Comparison of ENCODE assay signal across 27 cellular contexts in the genomic region with DNA sequence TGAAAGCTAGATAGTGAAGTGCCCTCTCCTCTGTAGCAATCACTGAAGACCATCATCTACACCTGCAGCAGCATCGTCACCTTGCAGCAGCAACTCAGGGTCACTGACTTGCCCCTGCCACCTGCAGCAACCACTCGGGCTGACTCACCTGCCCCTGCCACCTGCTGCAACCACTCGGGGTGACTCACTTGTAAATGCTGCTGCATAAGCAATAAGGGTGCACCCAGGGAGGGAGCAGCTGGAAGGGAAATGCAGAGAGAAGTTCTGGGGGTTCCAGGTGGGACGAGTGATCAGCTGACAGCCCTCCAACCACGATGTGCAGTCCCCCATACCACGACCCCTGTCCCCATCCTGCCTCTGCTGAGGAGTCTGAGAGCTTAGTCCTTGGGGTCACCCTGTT.
DNase-seq lines count a peak whose midpoint lies in the region; FAIRE-seq and TF ChIP-seq lines count a peak whose summit lies in the region.
"Had no signal": no experiment of that assay in that cellular context is flagged by ENCODE, and none has a peak within 500 bp of the region (broad histone marks: within the 10 kb centered on the region; RNA-seq: fewer than 3 reads in every experiment).

No MANE protein-coding gene starts in this region.

- H4K20me1 ChIP-seq in BLaER1 (no peaks in the 10 kb centered on the region), H9 (ENCODE audit: control insufficient read depth, insufficient read depth, insufficient read length) (no peaks in the 10 kb centered on the region)

- no peaks in the 10 kb centered on the region for H3K27me3 ChIP-seq in BLaER1
- H3K27me3 ChIP-seq in H9 (ENCODE audit: insufficient read depth, low read length) = no peaks in the 10 kb centered on the region

- no CpG with 5 or more reads among the region's 6 CpGs for WGBS in H9 (ENCODE audit: extremely low coverage, insufficient read length, low lambda C conversion rate)

- POLR2A ChIA-PET in RWPE1 (lab: Yijun Ruan, JAX; ENCODE audit: low non-redundant PET) = no interaction called here

- peaks cover 0 to 2% of the 10 kb centered on the region in 2 experiments; a peak in 1 of 5 replicates for H3K9me3 Mint-ChIP-seq in H9

- H2BK20ac ChIP-seq in H9 (ENCODE audit: low read depth, low read length, poor library complexity, severe bottlenecking) = no peak overlapping the region

- H3K4me1 ChIP-seq in BLaER1 (peaks cover 39% of the 10 kb centered on the region), H9 (ENCODE audit: insufficient read depth, low read length) (no peaks in the 10 kb centered on the region)
- H3K4me1 ChIP-seq: A549 had no signal

- no peak overlapping the region for H3K4me3 ChIP-seq in BLaER1
- H3K4me3 ChIP-seq: A549, PC-9, SK-N-MC had no signal

- no peak overlapping the region for H2AK5ac ChIP-seq in H9 (ENCODE audit: insufficient read length, low read length)

- no peaks in the 10 kb centered on the region for H3K79me1 ChIP-seq in H9 (ENCODE audit: insufficient read depth, low read depth, low read length, poor library complexity, severe bottlenecking)

- no peak overlapping the region for H2AFZ ChIP-seq in H9 (ENCODE audit: low read length)
- H2AFZ ChIP-seq: PC-9 had no signal

- no peaks in the 10 kb centered on the region for H3K36me3 ChIP-seq in BLaER1

- H3K23ac ChIP-seq in H9 (ENCODE audit: insufficient read length, low read depth, low read length) = no peak overlapping the region

- peaks cover 8% of the 10 kb centered on the region for H3K27me3 Mint-ChIP-seq in H9 (ENCODE audit: low read depth)

- no peaks in the 10 kb centered on the region for H3K79me2 ChIP-seq in H9 (ENCODE audit: insufficient read depth, low read length)

- no peak overlapping the region for H2BK12ac ChIP-seq in H9 (ENCODE audit: insufficient read length, low read depth, low read length)

- H3K4me1 Mint-ChIP-seq in H9 = peaks cover 7 to 16% of the 10 kb centered on the region in 2 experiments
- H3K4me1 Mint-ChIP-seq: CD8-positive, alpha-beta memory T cell had no signal

- H3K4me2 ChIP-seq in BLaER1 (peak overlapping the region; percentile 33), H9 (ENCODE audit: insufficient read depth, insufficient read length, low read length) (no peak overlapping the region)
- H3K4me2 ChIP-seq: A549, PC-9 had no signal

- H3K23me2 ChIP-seq in H9 (ENCODE audit: insufficient read length, low read depth, low read length, poor library complexity, severe bottlenecking) = no peaks in the 10 kb centered on the region

- H3K36me3 Mint-ChIP-seq in H9 (ENCODE audit: insufficient read depth in 1 of 3, low read depth in 3 of 3) = no peaks in the 10 kb centered on the region

- TF ChIP-seq CTCF in H9 (conservative IDR thresholded peaks at IDR 0.05) (no peak), RWPE1 (conservative IDR thresholded peaks at IDR 0.05; ENCODE audit: low read depth) (no peak)

- H3K9ac ChIP-seq in BLaER1 (no peak overlapping the region), H9 (ENCODE audit: extremely low read depth, insufficient read length, low read length) (no peak overlapping the region)

- no peak overlapping the region for H2BK5ac ChIP-seq in H9 (ENCODE audit: insufficient read length, low read length)

- no peak overlapping the region; the same call in 1 of the 2 replicates for H3K14ac ChIP-seq in H9 (ENCODE audit: insufficient read depth, low read length)

- DNase-seq in H9 (peak; percentile 14), RWPE1 (ENCODE audit: low spot score) (peak; percentile 22), islet precursor cell (peak; percentile 38), HTR-8/SVneo (ENCODE audit: insufficient read length, low spot score) (no peak), germinal center (ENCODE audit: low spot score) (no peak)
- no peak for DNase-seq in activated CD4-positive, alpha-beta T cell treated with anti-CD3 and anti-CD28 coated beads, Interleukin-2, amount 50 U/mL, for 1 hour
- DNase-seq: AML-193; CD8-positive, alpha-beta memory T cell; DMS 273 treated with DMSO at 0.1 percent for 48 hours; DND-41; GOT3; Karpas-422; NCI-H1105 treated with DMSO at 0.1 percent for 48 hours; NCI-H146; NCI-H1930; NCI-H2107; NCI-H524; NCI-H748 treated with DMSO at 0.1 percent for 48 hours; PC-9; SHP77 treated with DMSO at 0.1 percent for 48 hours; SW 1271 had no signal

- H3K18ac ChIP-seq in H9 (ENCODE audit: insufficient read length, low read depth, low read length) = no peak overlapping the region

- H3K9me3 ChIP-seq in BLaER1 (peaks cover 18% of the 10 kb centered on the region), H9 (ENCODE audit: control insufficient read depth, low read depth, low read length) (no peaks in the 10 kb centered on the region)
- H3K9me3 ChIP-seq: A549 had no signal

- no peak overlapping the region for H2BK15ac ChIP-seq in H9 (ENCODE audit: low read depth, low read length)

- no peak overlapping the region for H2BK120ac ChIP-seq in H9 (ENCODE audit: low read depth, low read length, poor library complexity, severe bottlenecking)

- CTCF ChIA-PET in RWPE1 (lab: Yijun Ruan, JAX) = interaction anchor here (0.6 kb wide), 1 partner anchor 216 kb away, joined by 3 read pairs; no protein-coding TSS in a partner anchor

- H3K27ac ChIP-seq in BLaER1 (no peak overlapping the region), H9 (ENCODE audit: insufficient read length, low read depth, low read length) (no peak overlapping the region), RWPE1 (no peak overlapping the region)
- H3K27ac ChIP-seq: A549, C4-2B, PC-9, SK-N-MC had no signal

- H3T11ph ChIP-seq in H9 (ENCODE audit: low read length) = no peak overlapping the region

- FAIRE-seq in HTR-8/SVneo (lab: Jason Lieb, UNC) = no peak
- FAIRE-seq: A549, GM12892, HepG2 had no signal

- H3K4ac ChIP-seq in H9 (ENCODE audit: low read depth, low read length) = no peak overlapping the region

- no peak overlapping the region for H3K4me3 Mint-ChIP-seq in H9
- H3K4me3 Mint-ChIP-seq: CD8-positive, alpha-beta memory T cell had no signal

- no peak overlapping the region for H4K91ac ChIP-seq in H9 (ENCODE audit: insufficient read length, low read depth, low read length)

- no peak overlapping the region for H4K8ac ChIP-seq in H9 (replicated peaks; ENCODE audit: insufficient read length, low read depth, low read length)

- no peak overlapping the region for H4K5ac ChIP-seq in H9 (ENCODE audit: insufficient read length, low read depth, low read length)

- H3K56ac ChIP-seq in H9 (ENCODE audit: insufficient read length, low read depth, low read length) = no peak overlapping the region

- no peak overlapping the region for H3K27ac Mint-ChIP-seq in H9
- H3K27ac Mint-ChIP-seq: CD8-positive, alpha-beta memory T cell had no signal

Comparison
In these comparisons a context has a peak if more than half of its experiments do, and no peak if none do; other contexts are left out.
1. DNase-seq: peak in H9 (single experiment), RWPE1 (single experiment) and islet precursor cell (single experiment); none in activated CD4-positive, alpha-beta T cell treated with anti-CD3 and anti-CD28 coated beads, Interleukin-2, amount 50 U/mL, for 1 hour (single experiment), HTR-8/SVneo (single experiment) and germinal center (single experiment).